Comparison of ENCODE assay signal across 10 cellular contexts in the genomic region with DNA sequence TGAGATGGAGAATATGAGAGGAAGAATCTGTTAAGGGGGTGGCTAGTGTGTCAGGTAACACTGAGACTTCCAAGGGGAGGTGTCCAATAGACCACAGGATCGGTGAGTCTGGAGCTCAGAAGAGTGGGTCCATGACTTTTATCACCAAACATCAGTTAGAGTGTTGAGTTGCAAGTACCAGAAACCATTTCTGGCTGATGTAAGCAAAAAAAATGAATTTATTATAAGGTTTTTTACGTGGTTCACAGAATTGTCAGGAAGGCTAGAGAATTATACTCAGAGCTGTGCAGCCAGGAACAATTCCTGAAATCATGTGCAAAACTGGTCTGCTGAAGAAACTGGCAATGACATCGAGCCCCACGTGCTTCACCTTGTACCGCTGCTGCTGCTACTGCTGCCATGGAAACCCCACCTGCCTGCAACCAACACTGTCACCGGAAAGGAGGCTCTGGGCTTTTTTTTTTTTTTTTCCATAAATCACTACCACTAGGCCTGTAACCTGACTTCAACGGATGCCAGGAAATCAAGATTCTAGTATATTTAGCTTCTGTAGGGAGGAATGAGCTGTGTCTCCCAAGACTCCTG. TPM values are rescaled to one million over a fixed set of nuclear protein-coding genes. Genes with fewer than 3 reads are reported as not detected.
DNase-seq lines count a peak whose midpoint lies in the region; ATAC-seq, FAIRE-seq and TF ChIP-seq lines count a peak whose summit lies in the region.
"Had no signal": no experiment of that assay in that cellular context is flagged by ENCODE, and none has a peak within 500 bp of the region (broad histone marks: within the 10 kb centered on the region; RNA-seq: fewer than 3 reads in every experiment).

No MANE protein-coding gene starts in this region.

- BruUV-seq in endothelial cell of umbilical vein (replicated peaks; lab: Mats Ljungman, UMichigan) = no TSS peak

- no peaks in the 10 kb centered on the region for H3K9me3 ChIP-seq in A549
- H3K9me3 ChIP-seq in endothelial cell of umbilical vein (replicated peaks; ENCODE audit: control insufficient read depth, insufficient read depth, low read length) = no peaks in the 10 kb centered on the region
- H3K9me3 ChIP-seq: left ventricle myocardium inferior had no signal

- no peak overlapping the region for H3K4me3 ChIP-seq in A549
- H3K4me3 ChIP-seq in endothelial cell of umbilical vein (replicated peaks in 1 of 3; ENCODE audit: insufficient read depth in 1 of 3, low read depth in 1 of 3, low read length in 3 of 3) = no peak overlapping the region
- H3K4me3 ChIP-seq: left ventricle myocardium inferior had no signal

- no peak for TF ChIP-seq CTCF in A549 (IDR thresholded peaks at IDR 0.05)
- TF ChIP-seq CTCF in endothelial cell of umbilical vein (IDR thresholded peaks at IDR 0.05; ENCODE audit: extremely low read depth in 1 of 2, insufficient read depth in 1 of 2, low read depth in 1 of 2, low read length in 2 of 2) = no peak

- no peak for TF ChIP-seq EP300 in A549 (IDR thresholded peaks at IDR 0.05)

- DNase-seq in A549 (ENCODE audit: low read depth in 1 of 2, low spot score in 1 of 2) (no peak), DMS153 treated with DMSO at 0.1 percent for 48 hours (lab: John Stamatoyannopoulos, UW; ENCODE audit: unreplicated experiment) (peak; percentile 50), NCI-H748 (lab: John Stamatoyannopoulos, UW; ENCODE audit: unreplicated experiment) (peak; percentile 76), endothelial cell of umbilical vein (ENCODE audit: low read depth, low spot score) (peak; percentile 20), NK-92 (lab: John Stamatoyannopoulos, UW; ENCODE audit: unreplicated experiment) (no peak), kidney glomerular epithelial cell (lab: John Stamatoyannopoulos, UW) (no peak)
- DNase-seq: left ventricle myocardium inferior, MV-4-11 had no signal

- WGBS in A549 (ENCODE audit: missing lambda C conversion rate) = 88% methylated on average over 7 of the region's 7 CpGs

- no peak overlapping the region for H2AFZ ChIP-seq in endothelial cell of umbilical vein (ENCODE audit: low read depth, low read length)

- no peaks in the 10 kb centered on the region for H3K79me2 ChIP-seq in endothelial cell of umbilical vein (ENCODE audit: control insufficient read depth, insufficient read depth, low read length)

- intact Hi-C loops in endothelial cell of umbilical vein (cut with micrococcal nuclease) = loop anchor here (5.0 kb wide), 1 partner anchor 347 kb away; no protein-coding TSS in a partner anchor

- H3K27me3 ChIP-seq in endothelial cell of umbilical vein (ENCODE audit: control insufficient read depth in 2 of 2, insufficient read depth in 2 of 2, low read length in 2 of 2) = peaks cover 0 to 1% of the 10 kb centered on the region in 2 experiments

- H3K9me1 ChIP-seq in endothelial cell of umbilical vein (replicated peaks; ENCODE audit: control insufficient read depth, extremely low read depth, insufficient read depth, low read length) = no peaks in the 10 kb centered on the region

- no peaks in the 10 kb centered on the region for H4K20me1 ChIP-seq in endothelial cell of umbilical vein (replicated peaks; ENCODE audit: control insufficient read depth, extremely low read depth, insufficient read depth, low read length)

- CTCF ChIA-PET in A549 (lab: Yijun Ruan, JAX) = interaction anchor here (1.1 kb wide), 1 partner anchor 16 kb away, joined by 3 read pairs; no protein-coding TSS in a partner anchor
- CTCF ChIA-PET in endothelial cell of umbilical vein (lab: Charles Lee) = no interaction called here

- no peaks in the 10 kb centered on the region for H3K36me3 ChIP-seq in endothelial cell of umbilical vein (ENCODE audit: control insufficient read depth in 2 of 2, extremely low read depth in 1 of 2, insufficient read depth in 2 of 2, low read length in 2 of 2)
- H3K36me3 ChIP-seq: left ventricle myocardium inferior had no signal

- ATAC-seq in A549 = no peak
- no peak for ATAC-seq in HG03139 (IDR thresholded peaks at IDR 0.05; ENCODE audit: unreplicated experiment)
- no peak for ATAC-seq in GM21515 (IDR thresholded peaks at IDR 0.05; ENCODE audit: unreplicated experiment)

- H3K4me2 ChIP-seq in A549 (no peak overlapping the region), endothelial cell of umbilical vein (ENCODE audit: insufficient read depth, low read length) (no peak overlapping the region)

- H3K4me1 ChIP-seq in A549 = peaks cover 24% of the 10 kb centered on the region
- peaks cover 12% of the 10 kb centered on the region for H3K4me1 ChIP-seq in endothelial cell of umbilical vein (ENCODE audit: control insufficient read depth, extremely low read depth, insufficient read depth, low read length)
- H3K4me1 ChIP-seq: left ventricle myocardium inferior had no signal

- H3K9ac ChIP-seq in endothelial cell of umbilical vein (replicated peaks; ENCODE audit: extremely low read depth, insufficient read depth, low read length) = no peak overlapping the region

- H3K27ac ChIP-seq in A549 = no peak overlapping the region
- H3K27ac ChIP-seq in endothelial cell of umbilical vein (ENCODE audit: insufficient read depth, low read depth, low read length) = no peak overlapping the region
- H3K27ac ChIP-seq: left ventricle myocardium inferior had no signal

- dilution Hi-C loops in endothelial cell of umbilical vein (cut with MboI; ENCODE audit: extremely low pct_ligation_motif_present, low sequenced_read_pairs) = no loop called here

- no peak for FAIRE-seq in A549 (lab: Jason Lieb, UNC)
- no peak for FAIRE-seq in endothelial cell of umbilical vein (lab: Jason Lieb, UNC)

- no peak for TF ChIP-seq RAD21 in A549 (conservative IDR thresholded peaks at IDR 0.05 in 1 of 2, IDR thresholded peaks at IDR 0.05 in 1 of 2)

- no peak for TF ChIP-seq POLR2A in A549 (IDR thresholded peaks at IDR 0.05; ENCODE audit: low read length)
- TF ChIP-seq POLR2A in endothelial cell of umbilical vein (IDR thresholded peaks at IDR 0.05; ENCODE audit: low read depth, low read length) = no peak

- POLR2A ChIA-PET in A549 (lab: Yijun Ruan, JAX) = interaction anchor here (0.7 kb wide), 1 partner anchor 580 kb away, joined by 3 read pairs; no protein-coding TSS in a partner anchor
- POLR2A ChIA-PET in endothelial cell of umbilical vein (lab: Charles Lee) = no interaction called here

TF ChIP-seq in A549, 52 proteins besides CTCF, POLR2A, EP300 and RAD21:
- TF ChIP-seq, protein P1, sequence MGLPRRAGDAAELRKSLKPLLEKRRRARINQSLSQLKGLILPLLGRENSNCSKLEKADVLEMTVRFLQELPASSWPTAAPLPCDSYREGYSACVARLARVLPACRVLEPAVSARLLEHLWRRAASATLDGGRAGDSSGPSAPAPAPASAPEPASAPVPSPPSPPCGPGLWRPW (IDR thresholded peaks at IDR 0.05) = no peak
- peak; percentile 62 for TF ChIP-seq MAFK (IDR thresholded peaks at IDR 0.05; ENCODE audit: partially characterized antibody)

TF ChIP-seq in endothelial cell of umbilical vein, 7 proteins besides CTCF, POLR2A, EP300 and RAD21:
- TF ChIP-seq JUN (IDR thresholded peaks at IDR 0.05; ENCODE audit: borderline replicate concordance, insufficient read depth, insufficient read length, low read depth) (no peak), POLR2AphosphoS5 (IDR thresholded peaks at IDR 0.05; ENCODE audit: insufficient read depth, low read depth, low read length) (no peak), FOS (IDR thresholded peaks at IDR 0.05; ENCODE audit: borderline replicate concordance, insufficient read depth, low read length) (no peak), GATA2 (IDR thresholded peaks at IDR 0.05; ENCODE audit: insufficient read depth, insufficient read length, low read depth, low read length) (no peak), EZH2 (IDR thresholded peaks at IDR 0.05; ENCODE audit: borderline replicate concordance, low read depth, low read length, severe bottlenecking) (no peak), MYC (IDR thresholded peaks at IDR 0.05; ENCODE audit: low read depth, low read length) (no peak)
- TF ChIP-seq, protein P2, sequence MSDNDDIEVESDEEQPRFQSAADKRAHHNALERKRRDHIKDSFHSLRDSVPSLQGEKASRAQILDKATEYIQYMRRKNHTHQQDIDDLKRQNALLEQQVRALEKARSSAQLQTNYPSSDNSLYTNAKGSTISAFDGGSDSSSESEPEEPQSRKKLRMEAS (IDR thresholded peaks at IDR 0.05; ENCODE audit: insufficient read depth, insufficient read length) = no peak

RNA-seq across cellular contexts. Expression of a gene that starts 16.6 kb away (rescaled TPM):
- polyA plus RNA-seq in A549 (2011; rRNA removed) (4.4 and 5.8 TPM in 2 replicates), A549 (2017; fragmentation: RNase III; extraction: RNeasy Plus Mini Kit Qiagen cat#74134 plus additional on column Dnase treatment) (4.8 to 5.7 TPM (median 5.2 TPM) in 3 replicates), endothelial cell of umbilical vein (0.63 and 1.1 TPM in 2 replicates)
- 1.5 and 2.1 TPM in 2 replicates for polyA plus RNA-seq in A549 (2012; cell fraction: cytosol; rRNA removed)
- polyA plus RNA-seq in A549 (2012; cell fraction: nucleus; rRNA removed) = 2.4 and 3.5 TPM in 2 replicates
- polyA minus RNA-seq in A549 (2011; rRNA and poly(A)+ RNA removed) = 2.0 and 2.6 TPM in 2 replicates
- total RNA-seq in endothelial cell of umbilical vein = 1.6 and 3.4 TPM in 2 replicates
- polyA plus RNA-seq in endothelial cell of umbilical vein (2011; cell fraction: cytosol; rRNA removed) = 1.2 TPM in 2 replicates
- polyA plus RNA-seq in endothelial cell of umbilical vein (2011; cell fraction: nucleus; rRNA removed) = 5.0 and 5.1 TPM in 2 replicates
- polyA plus RNA-seq in endothelial cell of umbilical vein (2012) = 0.21 and 0.50 TPM in 2 replicates
- 0.63 and 0.70 TPM in 2 replicates for polyA minus RNA-seq in endothelial cell of umbilical vein
- 2.2 TPM for polyA minus RNA-seq in endothelial cell of umbilical vein (2011; cell fraction: cytosol; rRNA and poly(A)+ RNA removed)
- 1.7 and 2.4 TPM in 2 replicates for polyA minus RNA-seq in endothelial cell of umbilical vein (2011; cell fraction: nucleus; rRNA and poly(A)+ RNA removed)

Comparison
In these comparisons a context has a peak if more than half of its experiments do, and no peak if none do; other contexts are left out.
1. DNase-seq: peak in DMS153 treated with DMSO at 0.1 percent for 48 hours (single experiment), NCI-H748 (single experiment) and endothelial cell of umbilical vein (single experiment); none in A549 (0 of 2), NK-92 (single experiment) and kidney glomerular epithelial cell (single experiment).